8 cellular contexts compared by ENCODE assay signal in genomic region chr19:11435057-11435832, GRCh38. TPM values are rescaled to one million over a fixed set of nuclear protein-coding genes. Genes with fewer than 3 reads are reported as not detected.
A peak's percentile ranks its signal among the peaks of the same experiment; 100 is the strongest.
DNase-seq lines count a peak whose midpoint lies in the region; FAIRE-seq and TF ChIP-seq lines count a peak whose summit lies in the region.

TSS of gene ODAD3 (minus strand) at chr19:11435121. CDS start at chr19:11435016, 105 bp downstream.
A gene with protein sequence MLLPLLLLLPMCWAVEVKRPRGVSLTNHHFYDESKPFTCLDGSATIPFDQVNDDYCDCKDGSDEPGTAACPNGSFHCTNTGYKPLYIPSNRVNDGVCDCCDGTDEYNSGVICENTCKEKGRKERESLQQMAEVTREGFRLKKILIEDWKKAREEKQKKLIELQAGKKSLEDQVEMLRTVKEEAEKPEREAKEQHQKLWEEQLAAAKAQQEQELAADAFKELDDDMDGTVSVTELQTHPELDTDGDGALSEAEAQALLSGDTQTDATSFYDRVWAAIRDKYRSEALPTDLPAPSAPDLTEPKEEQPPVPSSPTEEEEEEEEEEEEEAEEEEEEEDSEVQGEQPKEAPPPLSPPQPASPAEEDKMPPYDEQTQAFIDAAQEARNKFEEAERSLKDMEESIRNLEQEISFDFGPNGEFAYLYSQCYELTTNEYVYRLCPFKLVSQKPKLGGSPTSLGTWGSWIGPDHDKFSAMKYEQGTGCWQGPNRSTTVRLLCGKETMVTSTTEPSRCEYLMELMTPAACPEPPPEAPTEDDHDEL (plus strand): TSS chr19:11435635. CDS start chr19:11436118, 483 bp downstream.

- H3K9ac ChIP-seq in Loucy (ENCODE audit: low read depth, low read length, poor library complexity, severe bottlenecking) (peak within 1 kb of the TSS; percentile 90), neural cell (ENCODE audit: low read length) (peak within 1 kb of the TSS; percentile 80)

- H3K36me3 ChIP-seq in H7 (replicated peaks; ENCODE audit: control insufficient read depth, insufficient read depth, low read length) = peaks cover 17% of the 10 kb centered on the region
- peaks cover 12% of the 10 kb centered on the region; the same call in 1 of the 2 replicates for H3K36me3 ChIP-seq in Loucy (ENCODE audit: insufficient read depth, low read length)
- H3K36me3 ChIP-seq in neural cell (ENCODE audit: insufficient read depth, low read length) = no peaks in the 10 kb centered on the region
- H3K36me3 ChIP-seq in stomach = peaks cover 29 to 40% (median 36%) of the 10 kb centered on the region in 4 donors

- H2AFZ ChIP-seq in Loucy (ENCODE audit: low read length) = peak within 1 kb of the TSS; percentile 94
- H2AFZ ChIP-seq in neural cell (ENCODE audit: low read depth, low read length) = peak within 1 kb of the TSS; percentile 90

- intact Hi-C loops in stomach (cut with DNase I; ENCODE audit: low total_unique reads) = no loop called here

- H3K27ac ChIP-seq in neural cell (ENCODE audit: low read length) (peak within 1 kb of the TSS; percentile 90), stomach (peak within 1 kb of the TSS; percentile 83 to 90 (median 84))

- peak; percentile 52 for TF ChIP-seq RAD21 in neural cell (conservative IDR thresholded peaks at IDR 0.05)

- FAIRE-seq in G401.6 (lab: Jason Lieb, UNC) = peak; percentile 100

- DNase-seq in H7 (peak; percentile 97), activated gamma-delta T cell (lab: John Stamatoyannopoulos, UW) (peak; percentile 84), fibroblast of villous mesenchyme (ENCODE audit: low read depth) (peak; percentile 100), stomach (peak; percentile 99)

- H3K4me2 ChIP-seq in Loucy (ENCODE audit: low read depth, low read length, poor library complexity, severe bottlenecking) (peak within 1 kb of the TSS; percentile 93), neural cell (ENCODE audit: low read length) (peak within 1 kb of the TSS; percentile 96)

- no peaks in the 10 kb centered on the region for H3K9me3 ChIP-seq in Loucy (ENCODE audit: insufficient read depth, low read depth, low read length)
- H3K9me3 ChIP-seq in neural cell (ENCODE audit: low read length) = no peaks in the 10 kb centered on the region
- H3K9me3 ChIP-seq in stomach = no peaks in the 10 kb centered on the region

- H3K4me1 ChIP-seq in Loucy (ENCODE audit: insufficient read depth, low read length, poor library complexity, severe bottlenecking) (peaks cover 14% of the 10 kb centered on the region), stomach (peaks cover 15 to 27% (median 23%) of the 10 kb centered on the region in 4 donors)

- H3K27me3 ChIP-seq in H7 (ENCODE audit: control insufficient read depth, insufficient read depth, low read length) = no peaks in the 10 kb centered on the region
- no peaks in the 10 kb centered on the region for H3K27me3 ChIP-seq in Loucy (ENCODE audit: insufficient read depth, low read length, poor library complexity, severe bottlenecking)
- no peaks in the 10 kb centered on the region for H3K27me3 ChIP-seq in neural cell (ENCODE audit: insufficient read depth, low read depth, low read length)
- no peaks in the 10 kb centered on the region for H3K27me3 ChIP-seq in stomach

- peaks cover 8% of the 10 kb centered on the region for H4K20me1 ChIP-seq in Loucy (ENCODE audit: insufficient read depth, low read length, poor library complexity, severe bottlenecking)
- no peaks in the 10 kb centered on the region for H4K20me1 ChIP-seq in neural cell (ENCODE audit: insufficient read depth)

- TF ChIP-seq EP300 in neural cell (conservative IDR thresholded peaks at IDR 0.05; ENCODE audit: poor library complexity, severe bottlenecking) (peak; percentile 59), stomach (IDR thresholded peaks at IDR 0.05) (no peak)

- peaks cover 25% of the 10 kb centered on the region for H3K79me2 ChIP-seq in Loucy (ENCODE audit: insufficient read depth, low read length)
- peaks cover 15% of the 10 kb centered on the region for H3K79me2 ChIP-seq in neural cell (replicated peaks; ENCODE audit: insufficient read depth, low read length)

- H3K4me3 ChIP-seq in H7 (ENCODE audit: insufficient read depth, low read depth, low read length) (peak within 1 kb of the TSS; percentile 96), Loucy (ENCODE audit: low read length, poor library complexity, severe bottlenecking) (peak within 1 kb of the TSS; percentile 81), fibroblast of villous mesenchyme (ENCODE audit: low read depth, low read length) (peak within 1 kb of the TSS; percentile 98), neural cell (ENCODE audit: low read length) (peak within 1 kb of the TSS; percentile 74), stomach (peak within 1 kb of the TSS; percentile 73 to 88 (median 77))

- TF ChIP-seq CTCF in Loucy (conservative IDR thresholded peaks at IDR 0.05; ENCODE audit: low read length) = peak; percentile 84
- TF ChIP-seq CTCF in fibroblast of villous mesenchyme (IDR thresholded peaks at IDR 0.05; ENCODE audit: insufficient read depth, low read depth, low read length) = peak; percentile 81
- TF ChIP-seq CTCF in neural cell (IDR thresholded peaks at IDR 0.05; ENCODE audit: poor library complexity, severe bottlenecking) = peak; percentile 99
- TF ChIP-seq CTCF in stomach (IDR thresholded peaks at IDR 0.05) = peak in 6 of 7 experiments; percentile 93 to 100 (median 98)

- TF ChIP-seq POLR2A in Raji (IDR thresholded peaks at IDR 0.05; ENCODE audit: insufficient read depth, low read depth, low read length) (peak; percentile 91), stomach (IDR thresholded peaks at IDR 0.05) (no peak)

- H3K9me2 ChIP-seq in Loucy (replicated peaks; ENCODE audit: low read depth, low read length) (no peaks in the 10 kb centered on the region), neural cell (ENCODE audit: insufficient read depth, low read length) (no peaks in the 10 kb centered on the region)

- H3F3A ChIP-seq in Loucy (ENCODE audit: low read depth) (no peaks in the 10 kb centered on the region), neural cell (ENCODE audit: insufficient read depth, low read length, poor library complexity, severe bottlenecking) (no peaks in the 10 kb centered on the region)

- WGBS in stomach, 5 donors = 0 to 1% (median 0%) methylated on average over 43 to 53 of the region's 53 CpGs

TF ChIP-seq in neural cell, 6 proteins besides CTCF, POLR2A, EP300 and RAD21:
- TF ChIP-seq EZH2 (IDR thresholded peaks at IDR 0.05; ENCODE audit: borderline replicate concordance, insufficient read depth, low read length, poor library complexity, severe bottlenecking) = no peak
- TF ChIP-seq POLR2AphosphoS5 (IDR thresholded peaks at IDR 0.05) = peak; percentile 100
- peak; percentile 89 for TF ChIP-seq TAF1 (IDR thresholded peaks at IDR 0.05; ENCODE audit: low read depth)
- TF ChIP-seq, protein P1, sequence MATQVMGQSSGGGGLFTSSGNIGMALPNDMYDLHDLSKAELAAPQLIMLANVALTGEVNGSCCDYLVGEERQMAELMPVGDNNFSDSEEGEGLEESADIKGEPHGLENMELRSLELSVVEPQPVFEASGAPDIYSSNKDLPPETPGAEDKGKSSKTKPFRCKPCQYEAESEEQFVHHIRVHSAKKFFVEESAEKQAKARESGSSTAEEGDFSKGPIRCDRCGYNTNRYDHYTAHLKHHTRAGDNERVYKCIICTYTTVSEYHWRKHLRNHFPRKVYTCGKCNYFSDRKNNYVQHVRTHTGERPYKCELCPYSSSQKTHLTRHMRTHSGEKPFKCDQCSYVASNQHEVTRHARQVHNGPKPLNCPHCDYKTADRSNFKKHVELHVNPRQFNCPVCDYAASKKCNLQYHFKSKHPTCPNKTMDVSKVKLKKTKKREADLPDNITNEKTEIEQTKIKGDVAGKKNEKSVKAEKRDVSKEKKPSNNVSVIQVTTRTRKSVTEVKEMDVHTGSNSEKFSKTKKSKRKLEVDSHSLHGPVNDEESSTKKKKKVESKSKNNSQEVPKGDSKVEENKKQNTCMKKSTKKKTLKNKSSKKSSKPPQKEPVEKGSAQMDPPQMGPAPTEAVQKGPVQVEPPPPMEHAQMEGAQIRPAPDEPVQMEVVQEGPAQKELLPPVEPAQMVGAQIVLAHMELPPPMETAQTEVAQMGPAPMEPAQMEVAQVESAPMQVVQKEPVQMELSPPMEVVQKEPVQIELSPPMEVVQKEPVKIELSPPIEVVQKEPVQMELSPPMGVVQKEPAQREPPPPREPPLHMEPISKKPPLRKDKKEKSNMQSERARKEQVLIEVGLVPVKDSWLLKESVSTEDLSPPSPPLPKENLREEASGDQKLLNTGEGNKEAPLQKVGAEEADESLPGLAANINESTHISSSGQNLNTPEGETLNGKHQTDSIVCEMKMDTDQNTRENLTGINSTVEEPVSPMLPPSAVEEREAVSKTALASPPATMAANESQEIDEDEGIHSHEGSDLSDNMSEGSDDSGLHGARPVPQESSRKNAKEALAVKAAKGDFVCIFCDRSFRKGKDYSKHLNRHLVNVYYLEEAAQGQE (IDR thresholded peaks at IDR 0.05; ENCODE audit: borderline replicate concordance) = peak; percentile 87
- peak; percentile 75 for TF ChIP-seq MXI1 (conservative IDR thresholded peaks at IDR 0.05; ENCODE audit: poor library complexity, severe bottlenecking)
- peak; percentile 66 for TF ChIP-seq SMC3 (conservative IDR thresholded peaks at IDR 0.05; ENCODE audit: poor library complexity)

RNA-seq across cellular contexts. Expression of gene ODAD3, which starts in this region (rescaled TPM):
- total RNA-seq in H7 (2014; rRNA removed; shearing (Covaris generic)) = 0.66 and 1.4 TPM in 2 replicates
- total RNA-seq in fibroblast of villous mesenchyme (under 0.01 and 0.43 TPM in 2 replicates), stomach (not detected)
- polyA plus RNA-seq in neural cell (3.4 and 5.4 TPM in 2 replicates), stomach (under 1 TPM; 0.38 to 0.92 (median 0.62) TPM)
- polyA minus RNA-seq in neural cell = 1.6 and 1.7 TPM in 2 replicates

RNA-seq across cellular contexts. Expression of the second gene that starts in this region (rescaled TPM):
- total RNA-seq in H7 (2014; rRNA removed; shearing (Covaris generic)) = 97.7 and 108 TPM in 2 replicates
- total RNA-seq in fibroblast of villous mesenchyme (85.5 and 93.1 TPM in 2 replicates), stomach (100 to 1,000 TPM in 2 of 5 donors, 10 to 100 TPM in 3; 30.3 to 221 (median 76.9) TPM)
- polyA plus RNA-seq in neural cell (29.6 and 70.2 TPM in 2 replicates), stomach (100 to 1,000 TPM; 109 to 138 (median 115) TPM)
- 50.6 and 51.6 TPM in 2 replicates for polyA minus RNA-seq in neural cell

Comparison
In these comparisons a context has a peak if more than half of its experiments do, and no peak if none do; other contexts are left out.
1. Peak in every context shown above with its lines: DNase-seq, H3K4me3 ChIP-seq and H3K27ac ChIP-seq.